5 cellular contexts compared by ENCODE assay signal in genomic region chr9:94588681-94589080, GRCh38.
"Had no signal": no experiment of that assay in that cellular context is flagged by ENCODE, and none has a peak within 500 bp of the region (broad histone marks: within the 10 kb centered on the region; RNA-seq: fewer than 3 reads in every experiment).

No MANE protein-coding gene starts in this region.

- H3K4me3 Mint-ChIP-seq: GM23338, H9, IgD-negative memory B cell had no signal

- H3K4me2 ChIP-seq: GM23338 had no signal

- H3K36me3 Mint-ChIP-seq: IgD-negative memory B cell had no signal

- H3K9me3 Mint-ChIP-seq: GM23338, H9, IgD-negative memory B cell had no signal

- H3K27ac ChIP-seq: HL-60 had no signal

- ATAC-seq: GM23338 had no signal

- H3K4me3 ChIP-seq: GM23338 had no signal

- H2AFZ ChIP-seq: GM23338 had no signal

- H3K27ac Mint-ChIP-seq: GM23338, H9, IgD-negative memory B cell had no signal

- DNase-seq: H9, HCEC 1CT had no signal
